ENCODE assay signal across 24 cellular contexts in the genomic region with DNA sequence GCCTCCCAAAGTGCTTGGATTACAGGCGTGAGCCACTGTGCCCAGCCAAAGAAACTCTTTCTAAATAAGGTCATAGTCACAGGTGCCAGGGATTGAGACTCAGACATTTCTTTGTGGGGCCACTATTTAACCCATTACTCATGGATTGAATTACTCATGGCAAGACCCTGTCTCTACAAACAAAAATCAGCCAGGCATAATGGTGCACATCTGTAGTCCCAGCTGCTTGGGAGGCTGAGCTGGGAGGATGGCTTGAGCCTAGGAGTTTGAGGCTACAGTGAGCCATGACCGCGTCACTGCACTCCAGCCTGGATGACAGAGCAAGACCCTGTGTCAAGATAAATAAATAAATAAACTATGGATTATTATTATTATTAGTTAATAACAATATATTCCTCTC.
"Had no signal": no experiment of that assay in that cellular context is flagged by ENCODE, and none has a peak within 500 bp of the region (broad histone marks: within the 10 kb centered on the region; RNA-seq: fewer than 3 reads in every experiment).

No MANE protein-coding gene starts in this region.

- ATAC-seq: activated CD4-positive, alpha-beta T cell treated with anti-CD3 and anti-CD28 coated beads for 36 hours; body of pancreas; left lung; natural killer cell treated with Interleukin-12 subunit alpha and Interleukin-12 subunit beta and Interleukin-15 and Interleukin-18, amount 100 ng/mL, for 72 hours; right lobe of liver; WTC11 had no signal

- H3K27me3 ChIP-seq: adrenal gland, body of pancreas, left lung, right lobe of liver, tibial nerve had no signal

- H3K9me3 ChIP-seq: adrenal gland, body of pancreas, esophagus squamous epithelium, left lung, right lobe of liver, tibial nerve had no signal

- H3K4me1 Mint-ChIP-seq: WTC11 had no signal

- H3K4me3 Mint-ChIP-seq: activated CD4-positive, alpha-beta T cell treated with anti-CD3 and anti-CD28 coated beads for 36 hours; activated naive CD8-positive, alpha-beta T cell treated with anti-CD3 and anti-CD28 coated beads for 36 hours; natural killer cell treated with Interleukin-12 subunit alpha and Interleukin-12 subunit beta and Interleukin-15 and Interleukin-18, amount 100 ng/mL, for 72 hours; WTC11 had no signal

- H3K4me1 ChIP-seq: right lobe of liver had no signal

- H3K27ac ChIP-seq: adrenal gland, body of pancreas, epithelial cell of prostate, esophagus squamous epithelium, left lung, right lobe of liver had no signal

- DNase-seq: activated CD4-positive, alpha-beta T cell treated with anti-CD3 and anti-CD28 coated beads for 36 hours; activated CD4-positive, alpha-beta T cell treated with anti-CD3 and anti-CD28 coated beads, Interleukin-2, amount 50 U/mL, for 48 hours; activated CD8-positive, alpha-beta memory T cell treated with anti-CD3 and anti-CD28 coated beads for 24 hours; activated effector memory CD4-positive, alpha-beta T cell treated with Interleukin-2 at 50 U/mL for 16 hours; activated naive CD4-positive, alpha-beta T cell treated with Interleukin-2 at 50 U/mL for 16 hours; activated naive CD8-positive, alpha-beta T cell treated with anti-CD3 and anti-CD28 coated beads for 36 hours; adrenal gland; aorta; body of pancreas; effector CD8-positive, alpha-beta T cell; esophagus squamous epithelium; foreskin melanocyte; kidney glomerular epithelial cell; left lung; mesendoderm; posterior cingulate gyrus; right lobe of liver; stimulated activated CD4-positive, alpha-beta T cell treated with anti-CD3 and anti-CD28 coated beads, Interleukin-2, amount 100 ng/mL, for 48 hours; stimulated activated naive CD4-positive, alpha-beta T cell treated with Interleukin-2 at 50 U/mL for 16 hours had no signal

- H3K9me3 Mint-ChIP-seq: activated naive CD8-positive, alpha-beta T cell treated with anti-CD3 and anti-CD28 coated beads for 36 hours; natural killer cell treated with Interleukin-12 subunit alpha and Interleukin-12 subunit beta and Interleukin-15 and Interleukin-18, amount 100 ng/mL, for 72 hours had no signal

- H3K4me3 ChIP-seq: adrenal gland, body of pancreas, esophagus squamous epithelium, left lung, lung, right lobe of liver, tibial nerve had no signal

- H3K36me3 Mint-ChIP-seq: activated naive CD8-positive, alpha-beta T cell treated with anti-CD3 and anti-CD28 coated beads for 36 hours; natural killer cell treated with Interleukin-12 subunit alpha and Interleukin-12 subunit beta and Interleukin-15 and Interleukin-18, amount 100 ng/mL, for 72 hours; WTC11 had no signal

- H3K27ac Mint-ChIP-seq: activated CD4-positive, alpha-beta T cell treated with anti-CD3 and anti-CD28 coated beads for 36 hours; activated naive CD8-positive, alpha-beta T cell treated with anti-CD3 and anti-CD28 coated beads for 36 hours; natural killer cell treated with Interleukin-12 subunit alpha and Interleukin-12 subunit beta and Interleukin-15 and Interleukin-18, amount 100 ng/mL, for 72 hours; WTC11 had no signal

- H3K36me3 ChIP-seq: adrenal gland, right lobe of liver had no signal
